17 cellular contexts compared by ENCODE assay signal in genomic region chr2:47321006-47321405, GRCh38. TPM values are rescaled to one million over a fixed set of nuclear protein-coding genes. Genes with fewer than 3 reads are reported as not detected.
DNase-seq lines count a peak whose midpoint lies in the region; ATAC-seq, FAIRE-seq and TF ChIP-seq lines count a peak whose summit lies in the region.
"Had no signal": no experiment of that assay in that cellular context is flagged by ENCODE, and none has a peak within 500 bp of the region (broad histone marks: within the 10 kb centered on the region; RNA-seq: fewer than 3 reads in every experiment).

No MANE protein-coding gene starts in this region.

- no peak overlapping the region for H4K8ac ChIP-seq in mesenchymal stem cell (ENCODE audit: low read length)

- TF ChIP-seq CTCF in A549 (IDR thresholded peaks at IDR 0.05) (no peak), spleen (IDR thresholded peaks at IDR 0.05 in 8 of 11, conservative IDR thresholded peaks at IDR 0.05 in 3 of 11) (no peak)

- TF ChIP-seq EP300 in A549 (IDR thresholded peaks at IDR 0.05) = no peak

- H3K27me3 ChIP-seq in mesenchymal stem cell (ENCODE audit: control insufficient read depth in 1 of 2, insufficient read depth in 1 of 2, low read length in 2 of 2) = no peaks in the 10 kb centered on the region
- H3K27me3 ChIP-seq in spleen (replicated peaks in 1 of 7) = no peaks in the 10 kb centered on the region
- H3K27me3 ChIP-seq: BE2C, SJCRH30 had no signal

- POLR2A ChIA-PET in A549 (lab: Yijun Ruan, JAX) = no interaction called here

- 78% methylated on average over 1 of the region's 1 CpG for WGBS in A549 (ENCODE audit: missing lambda C conversion rate)
- WGBS in mesenchymal stem cell = 85% methylated on average over 1 of the region's 1 CpG
- WGBS in spleen, 5 donors = 45 to 100% (median 88%) methylated on average over 1 of the region's 1 CpG

- no peak for FAIRE-seq in A549 (lab: Jason Lieb, UNC)
- FAIRE-seq: G401.6, H54 had no signal

- H3K9ac ChIP-seq in mesenchymal stem cell (ENCODE audit: low read length) = no peak overlapping the region

- H3K4me1 ChIP-seq in A549 = peaks cover 44% of the 10 kb centered on the region
- peaks cover 13% of the 10 kb centered on the region for H3K4me1 ChIP-seq in mesenchymal stem cell (ENCODE audit: control insufficient read depth, insufficient read depth, low read depth, low read length)
- H3K4me1 ChIP-seq in spleen = peaks cover 0 to 37% (median 12%) of the 10 kb centered on the region in 6 donors

- no peak for TF ChIP-seq RAD21 in A549 (conservative IDR thresholded peaks at IDR 0.05 in 1 of 2, IDR thresholded peaks at IDR 0.05 in 1 of 2)

- H2BK15ac ChIP-seq in mesenchymal stem cell (ENCODE audit: low read depth, poor library complexity, severe bottlenecking) = peak overlapping the region; percentile 57

- H3K4me2 ChIP-seq in A549 (peak overlapping the region; percentile 41), mesenchymal stem cell (ENCODE audit: low read length, poor library complexity, severe bottlenecking) (no peak overlapping the region)

- DNase-seq in A549 (ENCODE audit: low read depth in 1 of 2, low spot score in 1 of 2) (no peak), NCI-H526 treated with DMSO at 0.1 percent for 48 hours (lab: John Stamatoyannopoulos, UW) (peak; percentile 33), mesenchymal stem cell (no peak), HK-2 (ENCODE audit: unreplicated experiment) (no peak), spleen (no peak)
- no peak for DNase-seq in stimulated activated CD4-positive, alpha-beta T cell treated with anti-CD3 and anti-CD28 coated beads, Interleukin-4, amount 100 ng/mL, for 4 hours
- DNase-seq: CD4-positive, CD25-positive, alpha-beta regulatory T cell; COR-L47; NCI-H1105; NCI-H2081 treated with DMSO at 0.1 percent for 48 hours; PC-3 had no signal

- peak overlapping the region in 1 of 2 experiments; percentile 31 for H2BK12ac ChIP-seq in mesenchymal stem cell (ENCODE audit: low read length in 2 of 2)

- TF ChIP-seq POLR2A in A549 (IDR thresholded peaks at IDR 0.05; ENCODE audit: low read length) = no peak
- TF ChIP-seq POLR2A in spleen (IDR thresholded peaks at IDR 0.05) = no peak

- no peak overlapping the region for H4K91ac ChIP-seq in mesenchymal stem cell (ENCODE audit: low read length)

- H3K9me3 ChIP-seq in A549 (no peaks in the 10 kb centered on the region), mesenchymal stem cell (ENCODE audit: control insufficient read depth, low read length) (no peaks in the 10 kb centered on the region), spleen (no peaks in the 10 kb centered on the region)
- H3K9me3 ChIP-seq: BE2C, SJCRH30 had no signal

- H3K18ac ChIP-seq in mesenchymal stem cell (ENCODE audit: low read depth in 1 of 2, low read length in 2 of 2) = peak overlapping the region; percentile 40 to 65

- H3K79me1 ChIP-seq in mesenchymal stem cell (replicated peaks; ENCODE audit: low read length, poor library complexity, severe bottlenecking) = peaks cover 1% of the 10 kb centered on the region

- no peaks in the 10 kb centered on the region for H3K36me3 ChIP-seq in mesenchymal stem cell (ENCODE audit: control insufficient read depth in 1 of 2, insufficient read depth in 2 of 2, low read depth in 1 of 2, low read length in 2 of 2)
- H3K36me3 ChIP-seq in spleen = no peaks in the 10 kb centered on the region
- H3K36me3 ChIP-seq: BE2C, SJCRH30 had no signal

- H3K14ac ChIP-seq in mesenchymal stem cell (ENCODE audit: low read length in 2 of 2) = no peak overlapping the region

- H2AFZ ChIP-seq in mesenchymal stem cell (ENCODE audit: low read depth, low read length) = no peak overlapping the region

- H2BK120ac ChIP-seq in mesenchymal stem cell (ENCODE audit: low read depth, low read length) = no peak overlapping the region

- H3K27ac ChIP-seq in A549 (peak overlapping the region; percentile 48 to 77; a peak in 5 of 6 replicates), cingulate gyrus (ENCODE audit: low read depth, low read length) (peak overlapping the region; percentile 93), mesenchymal stem cell (ENCODE audit: low read length, poor library complexity, severe bottlenecking) (no peak overlapping the region), spleen (no peak overlapping the region)
- H3K27ac ChIP-seq: SJCRH30 had no signal

- H3K4me3 ChIP-seq in A549 (no peak overlapping the region), mesenchymal stem cell (ENCODE audit: insufficient read depth in 1 of 2, low read depth in 1 of 2, low read length in 2 of 2) (no peak overlapping the region), spleen (no peak overlapping the region)
- H3K4me3 ChIP-seq: SJCRH30 had no signal

- H3K23ac ChIP-seq in mesenchymal stem cell (ENCODE audit: low read length in 2 of 2) = no peak overlapping the region

- H2AK5ac ChIP-seq in mesenchymal stem cell (ENCODE audit: low read length, severe bottlenecking) = peak overlapping the region; percentile 93

- H2BK5ac ChIP-seq in mesenchymal stem cell (ENCODE audit: low read depth, low read length, poor library complexity, severe bottlenecking) = no peak overlapping the region

- CTCF ChIA-PET in A549 (lab: Yijun Ruan, JAX) = interaction anchor here (0.7 to 10.6 kb wide), 10 partner anchors 10 to 664 kb away, joined by 3 to 121 read pairs (median 15); no protein-coding TSS in a partner anchor

- no peak for ATAC-seq in A549
- ATAC-seq in HG02623 (IDR thresholded peaks at IDR 0.05; ENCODE audit: unreplicated experiment) = no peak
- ATAC-seq: PC-3 had no signal

- intact Hi-C loops in spleen (cut with DNase I; ENCODE audit: low total_unique reads) = no loop called here

- H3K4ac ChIP-seq in mesenchymal stem cell (ENCODE audit: low read depth in 1 of 2, low read length in 2 of 2) = peak overlapping the region in 1 of 2 experiments; percentile 75

TF ChIP-seq in A549, 52 proteins besides CTCF, POLR2A, EP300 and RAD21:
- TF ChIP-seq ZC3H11A (IDR thresholded peaks at IDR 0.05) (no peak), SMC3 (IDR thresholded peaks at IDR 0.05) (no peak)

RNA-seq across cellular contexts. Expression of gene EPCAM, which starts 48.1 kb away (rescaled TPM):
- polyA plus RNA-seq in A549 (2011; rRNA removed) (10.6 and 15.6 TPM in 2 replicates), A549 (2017; fragmentation: RNase III; extraction: RNeasy Plus Mini Kit Qiagen cat#74134 plus additional on column Dnase treatment) (4.1 to 5.4 TPM (median 4.8 TPM) in 3 replicates), spleen (under 1 TPM; 0.59 to 0.96 (median 0.67) TPM)
- 1.9 and 2.0 TPM in 2 replicates for polyA plus RNA-seq in A549 (2012; cell fraction: cytosol; rRNA removed)
- 1.4 and 1.5 TPM in 2 replicates for polyA plus RNA-seq in A549 (2012; cell fraction: nucleus; rRNA removed)
- polyA minus RNA-seq in A549 (2011; rRNA and poly(A)+ RNA removed) = 2.3 and 3.0 TPM in 2 replicates
- polyA plus RNA-seq in mesenchymal stem cell (2013, experiment 1 of 2) = 0.37 TPM
- polyA plus RNA-seq in mesenchymal stem cell (2013, experiment 2 of 2) = 0.38 TPM
- 1 to 10 TPM in 4 of 7 donors, under 1 TPM in 2, not detected in 1; 0.72 to 2.7 (median 1.5) TPM for total RNA-seq in spleen
- polyA plus RNA-seq: CD4-positive, CD25-positive, alpha-beta regulatory T cell had no signal

Comparison
In these comparisons a context has a peak if more than half of its experiments do, and no peak if none do; other contexts are left out.
1. H3K27ac ChIP-seq: peak in A549 (2 of 2) and cingulate gyrus (single experiment); none in mesenchymal stem cell (single experiment) and spleen (0 of 8).